Comparison of ENCODE assay signal across 30 cellular contexts in the genomic region with DNA sequence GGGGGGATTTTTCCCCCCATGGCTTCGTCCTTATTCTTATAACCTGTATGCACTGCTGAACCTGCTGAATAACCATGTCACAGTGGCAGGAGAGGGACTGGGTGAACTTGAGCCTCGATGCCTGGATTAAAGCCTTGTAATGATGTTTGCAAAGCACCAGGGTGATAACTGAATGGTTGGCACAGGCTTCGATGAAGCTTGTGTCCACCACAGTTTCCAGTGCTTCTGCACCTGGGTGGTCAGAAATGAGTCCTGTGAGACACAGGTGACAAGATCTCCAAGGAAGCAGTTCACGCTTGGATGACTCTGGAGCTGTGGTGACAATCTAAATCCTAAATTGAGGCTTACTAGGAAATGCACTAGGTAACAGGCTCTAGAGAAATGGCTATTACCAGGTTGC.
"Had no signal": no experiment of that assay in that cellular context is flagged by ENCODE, and none has a peak within 500 bp of the region (broad histone marks: within the 10 kb centered on the region; RNA-seq: fewer than 3 reads in every experiment).

No MANE protein-coding gene starts in this region.

- ATAC-seq: activated naive CD8-positive, alpha-beta T cell treated with anti-CD3 and anti-CD28 coated beads, Interleukin-2, amount 50 U/mL, for 24 hours; activated T-cell treated with anti-CD3 and anti-CD28 coated beads, Interleukin-2, amount 50 U/mL, for 4 hours; Panc1 had no signal

- H3K4me2 ChIP-seq: KMS-11, SK-N-SH had no signal

- H3K9ac ChIP-seq: KMS-11, SK-N-SH had no signal

- H3K36me3 ChIP-seq: brain microvascular endothelial cell, cardiac muscle cell, SJSA1 had no signal

- DNase-seq: activated B cell treated with CpG ODN at 0.5 μM for 24 hours; activated CD4-positive, alpha-beta memory T cell treated with anti-CD3 and anti-CD28 coated beads for 36 hours; activated CD4-positive, alpha-beta T cell treated with anti-CD3 and anti-CD28 coated beads for 4 hours; activated CD4-positive, alpha-beta T cell treated with anti-CD3 and anti-CD28 coated beads, Interleukin-2, amount 50 U/mL, for 1 hour; activated CD4-positive, CD25-positive, alpha-beta regulatory T cell treated with anti-CD3 and anti-CD28 coated beads, Interleukin-2, amount 50 U/mL, for 72 hours; activated CD8-positive, alpha-beta memory T cell treated with anti-CD3 and anti-CD28 coated beads, Interleukin-2, amount 50 U/mL, for 4 hours; activated effector memory CD4-positive, alpha-beta T cell treated with Interleukin-2 at 50 U/mL for 16 hours; activated naive CD4-positive, alpha-beta T cell treated with anti-CD3 and anti-CD28 coated beads, Interleukin-2, amount 10 ng/mL, durations not matched to agents 7 days and 5 days; activated naive CD8-positive, alpha-beta T cell treated with anti-CD3 and anti-CD28 coated beads, Interleukin-2, amount 50 U/mL, for 24 hours; activated T-cell treated with anti-CD3 and anti-CD28 coated beads for 4 hours; activated T-cell treated with anti-CD3 and anti-CD28 coated beads, Interleukin-2, amount 50 U/mL, for 4 hours; anterior cingulate cortex; brain microvascular endothelial cell; MM.1S; MV-4-11; NCI-H1105; NCI-H1436 treated with DMSO at 0.1 percent for 48 hours; NCI-H1694 treated with DMSO at 0.1 percent for 48 hours; NCI-H2029; NCI-H345; NCI-H524 treated with DMSO at 0.1 percent for 48 hours; SHP77; SK-N-SH; T-helper 2 cell; T-helper 9 cell had no signal

- H3K27me3 ChIP-seq: brain microvascular endothelial cell, cardiac muscle cell, SJSA1 had no signal

- H3K27ac ChIP-seq: brain microvascular endothelial cell, cardiac muscle cell, KMS-11, SJSA1, VCaP had no signal

- H3K4me1 ChIP-seq: SJSA1 had no signal

- H3K4me3 ChIP-seq: cardiac muscle cell, SJSA1 had no signal
